8 cellular contexts compared by ENCODE assay signal in the genomic region with DNA sequence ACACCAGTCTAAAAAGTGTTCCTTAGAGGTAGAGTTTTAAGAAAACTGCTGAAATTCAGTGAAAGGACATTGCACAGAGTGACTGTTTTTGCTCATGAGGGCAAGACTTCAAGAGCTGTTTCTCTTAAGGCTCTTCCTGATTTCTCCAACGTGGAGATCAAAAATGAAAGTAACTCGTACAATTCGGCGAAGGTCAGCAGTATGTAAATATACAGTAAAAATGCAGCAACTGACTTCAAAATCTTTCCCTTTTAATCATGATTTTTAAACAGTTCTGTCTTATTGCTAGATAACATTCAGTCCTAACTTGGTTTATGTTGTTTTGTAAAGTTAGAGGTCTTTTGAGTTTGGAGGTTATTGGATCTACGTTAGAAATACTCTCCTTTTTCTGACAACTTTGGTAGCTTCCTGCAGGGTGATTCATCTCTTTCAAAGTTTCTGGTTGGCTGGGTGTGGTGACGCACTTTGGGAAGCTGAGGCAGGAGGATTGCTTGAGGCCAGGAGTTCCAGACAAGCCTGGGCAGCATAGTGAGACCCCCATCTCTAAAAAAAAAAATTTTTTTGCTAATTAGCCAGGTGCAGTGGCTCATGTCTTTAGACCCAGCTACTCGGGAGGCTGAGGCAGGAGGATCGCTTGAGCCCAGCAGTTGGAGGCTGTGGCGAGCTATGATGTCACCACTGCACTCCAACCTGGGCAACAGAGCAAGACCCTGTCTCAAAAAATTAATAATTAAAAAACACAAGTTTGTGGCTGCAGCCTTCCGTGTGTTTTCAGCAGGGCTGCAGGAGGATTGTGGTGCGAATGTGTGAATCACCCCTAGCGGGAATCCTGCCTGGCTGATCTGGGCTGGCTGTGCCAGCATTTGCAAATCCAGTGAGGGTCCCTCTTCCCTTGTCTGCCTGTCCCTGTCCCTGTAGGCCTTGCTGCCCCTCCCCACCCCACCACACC. TPM values are rescaled to one million over a fixed set of nuclear protein-coding genes. Genes with fewer than 3 reads are reported as not detected.
A peak's percentile ranks its signal among the peaks of the same experiment; 100 is the strongest.
DNase-seq lines count a peak whose midpoint lies in the region; ATAC-seq and TF ChIP-seq lines count a peak whose summit lies in the region.

No MANE protein-coding gene starts in this region.

- TF ChIP-seq POLR2A in uterus (IDR thresholded peaks at IDR 0.05) = no peak

- DNase-seq in SIG-M5 treated with dmso at 0.1 percent for 504 hours (lab: John Stamatoyannopoulos, UW; ENCODE audit: unreplicated experiment) (peak; percentile 47), SIG-M5 (lab: John Stamatoyannopoulos, UW) (no peak), PC-3 (peak; percentile 45), cardiac fibroblast (ENCODE audit: low read depth in 2 of 2) (peak; percentile 77 to 87), uterus (peak in 1 of 2 donors; percentile 50), 8988T (no peak)

- CTCF ChIA-PET in PC-3 (lab: Charles Lee) = interaction anchor here (0.6 to 0.7 kb wide), 2 partner anchors 61 to 104 kb away, joined by 3 to 8 read pairs; no protein-coding TSS in a partner anchor

- peaks cover 42% of the 10 kb centered on the region for H3K79me2 ChIP-seq in PC-3 (ENCODE audit: low read length)

- peaks cover 5% of the 10 kb centered on the region for H3F3A ChIP-seq in PC-3 (ENCODE audit: low read length, unreplicated experiment)

- ATAC-seq in PC-3 (no peak), HG02763 (IDR thresholded peaks at IDR 0.05; ENCODE audit: unreplicated experiment) (no peak)

- H3K4me3 ChIP-seq in PC-3 (ENCODE audit: low read length) (peak overlapping the region; percentile 66), cardiac fibroblast (replicated peaks in 1 of 2; ENCODE audit: low read depth in 2 of 2, low read length in 2 of 2) (peak overlapping the region in 1 of 2 donors; percentile 35), mesodermal cell (ENCODE audit: extremely low read depth, insufficient read depth, low read length, poor library complexity, severe bottlenecking) (no peak overlapping the region), uterus (peak overlapping the region; percentile 20 to 31)

- peaks cover 27% of the 10 kb centered on the region for H3K4me1 ChIP-seq in PC-3 (ENCODE audit: insufficient read depth, low read length)
- H3K4me1 ChIP-seq in mesodermal cell (ENCODE audit: control insufficient read depth, insufficient read depth, low read length, poor library complexity, severe bottlenecking) = peaks cover 46% of the 10 kb centered on the region
- peaks cover 12 to 17% of the 10 kb centered on the region in 2 donors for H3K4me1 ChIP-seq in uterus

- 94 to 95% methylated on average over 7 to 8 of the region's 12 CpGs for WGBS in mesodermal cell (ENCODE audit: insufficient coverage in 2 of 2), 2 experiments

- peak overlapping the region; percentile 50; the same call in 1 of the 2 replicates for H2AFZ ChIP-seq in PC-3 (ENCODE audit: low read length)

- H3K4me2 ChIP-seq in PC-3 (ENCODE audit: low read length) = peak overlapping the region; percentile 95

- no peaks in the 10 kb centered on the region for H3K27me3 ChIP-seq in PC-3 (ENCODE audit: low read length)
- H3K27me3 ChIP-seq in uterus = no peaks in the 10 kb centered on the region

- TSS peak; percentile 86 for BruUV-seq in PC-3 (replicated peaks; lab: Mats Ljungman, UMichigan)

- no peak for TF ChIP-seq CTCF in PC-3 (conservative IDR thresholded peaks at IDR 0.05; ENCODE audit: low read depth, low read length)
- no peak for TF ChIP-seq CTCF in cardiac fibroblast (IDR thresholded peaks at IDR 0.05; ENCODE audit: low read depth, low read length)
- no peak for TF ChIP-seq CTCF in uterus (IDR thresholded peaks at IDR 0.05)

- POLR2A ChIA-PET in PC-3 (lab: Charles Lee; ENCODE audit: unreplicated experiment) = no interaction called here

- intact Hi-C loops in PC-3 (cut with micrococcal nuclease) (loop anchor here (1.0 kb wide), 4 partner anchors 21 to 105 kb away; no protein-coding TSS in a partner anchor), uterus (cut with DNase I; ENCODE audit: low total_unique reads) (no loop called here)

- no peaks in the 10 kb centered on the region for H3K9me3 ChIP-seq in PC-3 (ENCODE audit: low read length)
- no peaks in the 10 kb centered on the region for H3K9me3 ChIP-seq in mesodermal cell (ENCODE audit: control insufficient read depth, low read length)
- H3K9me3 ChIP-seq in uterus = no peaks in the 10 kb centered on the region

- H3K36me3 ChIP-seq in PC-3 (ENCODE audit: low read depth, low read length) = 0 out of 2 replicates have a peak, but pooled peaks cover 4% of the 10 kb centered on the region
- peaks cover 63% of the 10 kb centered on the region for H3K36me3 ChIP-seq in mesodermal cell (ENCODE audit: control insufficient read depth, insufficient read depth, low read length)
- no peaks in the 10 kb centered on the region for H3K36me3 ChIP-seq in uterus

- H4K20me1 ChIP-seq in PC-3 (ENCODE audit: low read length) = no peaks in the 10 kb centered on the region

- H3K9ac ChIP-seq in PC-3 (ENCODE audit: low read length) = peak overlapping the region; percentile 88

- peak overlapping the region; percentile 94 for H3K27ac ChIP-seq in PC-3 (ENCODE audit: low read length)
- H3K27ac ChIP-seq in mesodermal cell (ENCODE audit: low read depth, low read length, severe bottlenecking) = peak overlapping the region; percentile 98
- peak overlapping the region; percentile 91 to 98 for H3K27ac ChIP-seq in uterus

- H3K9me2 ChIP-seq in PC-3 (replicated peaks; ENCODE audit: low read length) = no peaks in the 10 kb centered on the region

RNA-seq across cellular contexts. Expression of gene AP5Z1, which starts 29.2 kb away (rescaled TPM):
- total RNA-seq in PC-3 (2014; rRNA removed) (36.6 and 59.3 TPM in 2 replicates), uterus (10 to 100 TPM; 12.9 to 40.2 (median 14.6) TPM)
- 17.0 TPM for polyA plus RNA-seq in mesodermal cell (2013, experiment 1 of 2)
- 11.0 TPM for polyA plus RNA-seq in mesodermal cell (2013, experiment 2 of 2)

Comparison
In these comparisons a context has a peak if more than half of its experiments do, and no peak if none do; other contexts are left out.
1. DNase-seq: peak in SIG-M5 treated with dmso at 0.1 percent for 504 hours (single experiment), PC-3 (single experiment) and cardiac fibroblast (2 of 2); none in SIG-M5 (single experiment) and 8988T (single experiment).
2. Peak in every context shown above with its lines, with median percentiles within 50 percentile points of each other: H3K27ac ChIP-seq.